8 cellular contexts compared by ENCODE assay signal in genomic region chr5:149724130-149724850, GRCh38. TPM values are rescaled to one million over a fixed set of nuclear protein-coding genes. Genes with fewer than 3 reads are reported as not detected.
DNase-seq lines count a peak whose midpoint lies in the region; ATAC-seq lines count a peak whose summit lies in the region.

No MANE protein-coding gene starts in this region.

- peak; percentile 97 for ATAC-seq in GM18502 (IDR thresholded peaks at IDR 0.05; ENCODE audit: poor library complexity, unreplicated experiment)
- ATAC-seq in GM21381 (IDR thresholded peaks at IDR 0.05; ENCODE audit: unreplicated experiment), result peak; percentile 92
- ATAC-seq in HG03354 (IDR thresholded peaks at IDR 0.05; ENCODE audit: poor library complexity, severe bottlenecking, unreplicated experiment), result peak; percentile 97
- peak; percentile 99 for ATAC-seq in activated naive CD8-positive, alpha-beta T cell treated with anti-CD3 and anti-CD28 coated beads, Interleukin-2, amount 10 ng/mL, durations not matched to agents 7 days and 5 days (ENCODE audit: low read depth)

- H3K27me3 Mint-ChIP-seq in activated naive CD8-positive, alpha-beta T cell treated with anti-CD3 and anti-CD28 coated beads, Interleukin-2, amount 10 ng/mL, durations not matched to agents 7 days and 5 days, result peaks cover 5% of the 10 kb centered on the region

- H3K27ac Mint-ChIP-seq in activated naive CD8-positive, alpha-beta T cell treated with anti-CD3 and anti-CD28 coated beads, Interleukin-2, amount 10 ng/mL, durations not matched to agents 7 days and 5 days, result peak overlapping the region; percentile 87

- peaks cover 13% of the 10 kb centered on the region for H3K4me1 Mint-ChIP-seq in activated naive CD8-positive, alpha-beta T cell treated with anti-CD3 and anti-CD28 coated beads, Interleukin-2, amount 10 ng/mL, durations not matched to agents 7 days and 5 days

- DNase-seq in activated naive CD8-positive, alpha-beta T cell treated with anti-CD3 and anti-CD28 coated beads, Interleukin-2, amount 10 ng/mL, durations not matched to agents 7 days and 5 days, result no peak
- DNase-seq in COLO829 (ENCODE audit: low spot score) (no peak), EL (no peak), cerebellar cortex (ENCODE audit: low spot score) (no peak), GDM1 (lab: John Stamatoyannopoulos, UW) (no peak)

- H3K9me3 Mint-ChIP-seq in activated naive CD8-positive, alpha-beta T cell treated with anti-CD3 and anti-CD28 coated beads, Interleukin-2, amount 10 ng/mL, durations not matched to agents 7 days and 5 days, result no peaks in the 10 kb centered on the region

- peak overlapping the region; percentile 70 for H3K4me3 Mint-ChIP-seq in activated naive CD8-positive, alpha-beta T cell treated with anti-CD3 and anti-CD28 coated beads, Interleukin-2, amount 10 ng/mL, durations not matched to agents 7 days and 5 days

- peaks cover 2% of the 10 kb centered on the region for H3K36me3 Mint-ChIP-seq in activated naive CD8-positive, alpha-beta T cell treated with anti-CD3 and anti-CD28 coated beads, Interleukin-2, amount 10 ng/mL, durations not matched to agents 7 days and 5 days

- POLR2A ChIA-PET in activated naive CD8-positive, alpha-beta T cell treated with anti-CD3 and anti-CD28 coated beads, Interleukin-2, amount 10 ng/mL, durations not matched to agents 7 days and 5 days (lab: Charles Lee), result no interaction called here

RNA-seq across cellular contexts. Expression of gene PPARGC1B, which starts 5.8 kb away (rescaled TPM):
- 1 to 10 TPM; 6.4 to 8.1 TPM for total RNA-seq in activated naive CD8-positive, alpha-beta T cell treated with anti-CD3 and anti-CD28 coated beads, Interleukin-2, amount 10 ng/mL, durations not matched to agents 7 days and 5 days
